9 cellular contexts compared by ENCODE assay signal in the genomic region with DNA sequence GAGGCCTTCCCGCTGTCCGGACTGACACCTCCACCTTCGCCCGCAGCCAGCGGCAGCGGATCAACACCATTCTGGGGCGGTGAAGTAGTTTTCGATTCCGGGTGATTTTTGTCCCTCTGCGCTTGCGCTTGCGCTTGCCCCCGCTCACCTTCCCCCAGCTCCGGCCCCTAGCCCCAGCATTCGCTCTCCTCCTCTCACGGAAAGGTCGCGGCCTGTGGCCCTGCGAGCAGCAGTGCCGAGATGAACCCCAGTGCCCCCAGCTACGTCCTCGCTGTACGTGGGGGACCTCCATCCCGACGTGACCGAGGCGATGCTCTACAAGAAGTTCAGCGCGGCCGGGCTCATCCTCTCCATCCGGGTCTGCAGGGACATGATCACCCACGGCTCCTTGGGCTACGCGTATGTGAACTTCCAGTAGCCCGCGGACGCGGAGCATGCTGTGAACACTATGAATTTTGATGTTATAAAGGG. TPM values are rescaled to one million over a fixed set of nuclear protein-coding genes. Genes with fewer than 3 reads are reported as not detected.
DNase-seq lines count a peak whose midpoint lies in the region; ATAC-seq, FAIRE-seq and TF ChIP-seq lines count a peak whose summit lies in the region.
"Had no signal": no experiment of that assay in that cellular context is flagged by ENCODE, and none has a peak within 500 bp of the region (broad histone marks: within the 10 kb centered on the region; RNA-seq: fewer than 3 reads in every experiment).

No MANE protein-coding gene starts in this region.

- FAIRE-seq in GM12891 (lab: Jason Lieb, UNC) = no peak

- peaks cover 3 to 21% (median 17%) of the 10 kb centered on the region in 3 donors for H3K36me3 Mint-ChIP-seq in naive thymus-derived CD8-positive, alpha-beta T cell

- no peaks in the 10 kb centered on the region for H3K9me3 ChIP-seq in effector memory CD4-positive, alpha-beta T cell (ENCODE audit: control insufficient read depth, low read length)

- H3K4me1 ChIP-seq in effector memory CD4-positive, alpha-beta T cell (ENCODE audit: control insufficient read depth, insufficient read depth, low read length, poor library complexity, severe bottlenecking) = no peaks in the 10 kb centered on the region

- H3K4me3 Mint-ChIP-seq in naive thymus-derived CD8-positive, alpha-beta T cell = peak overlapping the region; percentile 33 to 83 (median 74)

- POLR2A ChIA-PET in naive thymus-derived CD8-positive, alpha-beta T cell (lab: Charles Lee) = no interaction called here

- DNase-seq in AG08396 (ENCODE audit: low spot score) (peak; percentile 16), GM10266 (ENCODE audit: extremely low spot score) (no peak), LoVo (ENCODE audit: low spot score) (no peak), GM12891 (ENCODE audit: insufficient read length, low spot score) (no peak), NCI-H748 (lab: John Stamatoyannopoulos, UW; ENCODE audit: unreplicated experiment) (no peak)
- no peak for DNase-seq in effector memory CD4-positive, alpha-beta T cell
- no peak for DNase-seq in naive thymus-derived CD8-positive, alpha-beta T cell

- H3K4me1 Mint-ChIP-seq in naive thymus-derived CD8-positive, alpha-beta T cell = peaks cover 3 to 7% (median 5%) of the 10 kb centered on the region in 4 donors

- H3K27ac ChIP-seq in effector memory CD4-positive, alpha-beta T cell (ENCODE audit: insufficient read depth, low read length, poor library complexity, severe bottlenecking) = no peak overlapping the region
- H3K27ac ChIP-seq: VCaP had no signal

- no peaks in the 10 kb centered on the region for H3K27me3 ChIP-seq in effector memory CD4-positive, alpha-beta T cell (replicated peaks; ENCODE audit: control insufficient read depth, insufficient read depth, low read length, poor library complexity, severe bottlenecking)

- peaks cover 14 to 57% (median 30%) of the 10 kb centered on the region in 5 donors for H3K27me3 Mint-ChIP-seq in naive thymus-derived CD8-positive, alpha-beta T cell

- H3K9me3 Mint-ChIP-seq in naive thymus-derived CD8-positive, alpha-beta T cell = peaks cover 2 to 26% (median 14%) of the 10 kb centered on the region in 9 donors

- H3K4me3 ChIP-seq in effector memory CD4-positive, alpha-beta T cell (ENCODE audit: insufficient read depth, low read depth, low read length, poor library complexity, severe bottlenecking) = peak overlapping the region; percentile 12

- H3K36me3 ChIP-seq in effector memory CD4-positive, alpha-beta T cell (ENCODE audit: control insufficient read depth, insufficient read depth, low read length) = no peaks in the 10 kb centered on the region

- no peak for TF ChIP-seq CTCF in GM10266 (IDR thresholded peaks at IDR 0.05; ENCODE audit: control insufficient read depth, insufficient read depth, low read depth, missing control alignments)

- peak overlapping the region in 3 of 10 donors; percentile 56 to 86 (median 81) for H3K27ac Mint-ChIP-seq in naive thymus-derived CD8-positive, alpha-beta T cell

- TF ChIP-seq POLR2A in GM12891 (IDR thresholded peaks at IDR 0.05; ENCODE audit: low read depth, low read length) = no peak

- peak; percentile 56 for ATAC-seq in HG03432 (IDR thresholded peaks at IDR 0.05; ENCODE audit: unreplicated experiment)
- ATAC-seq in naive thymus-derived CD8-positive, alpha-beta T cell = peak in 1 of 2 donors; percentile 41

TF ChIP-seq in GM12891, 5 proteins besides CTCF, POLR2A, EP300 and RAD21:
- TF ChIP-seq POU2F2 (IDR thresholded peaks at IDR 0.05; ENCODE audit: low read depth, low read length) (no peak), PAX5 (IDR thresholded peaks at IDR 0.05; ENCODE audit: insufficient read depth, low read length, severe bottlenecking) (no peak), TAF1 (IDR thresholded peaks at IDR 0.05; ENCODE audit: low read depth, low read length) (no peak)

RNA-seq across cellular contexts. Expression of a gene that starts 22.7 kb away (rescaled TPM):
- not detected for total RNA-seq in naive thymus-derived CD8-positive, alpha-beta T cell
- polyA plus RNA-seq in naive thymus-derived CD8-positive, alpha-beta T cell = under 1 TPM; 0.01 to 0.04 (median 0.03) TPM
- 0.41 TPM for polyA plus RNA-seq in GM12891 (2012; ENCODE audit: low read depth, missing spikeins)

RNA-seq across cellular contexts. Expression of a gene that starts 42.1 kb away (rescaled TPM):
- total RNA-seq in naive thymus-derived CD8-positive, alpha-beta T cell = 10 to 100 TPM; 22.1 to 22.4 TPM
- polyA plus RNA-seq in naive thymus-derived CD8-positive, alpha-beta T cell = 10 to 100 TPM; 16.0 to 20.8 (median 16.7) TPM
- polyA plus RNA-seq in GM12891 (2012; ENCODE audit: low read depth, missing spikeins) = 10.8 TPM
